Comparison of ENCODE assay signal across 14 cellular contexts in the genomic region with DNA sequence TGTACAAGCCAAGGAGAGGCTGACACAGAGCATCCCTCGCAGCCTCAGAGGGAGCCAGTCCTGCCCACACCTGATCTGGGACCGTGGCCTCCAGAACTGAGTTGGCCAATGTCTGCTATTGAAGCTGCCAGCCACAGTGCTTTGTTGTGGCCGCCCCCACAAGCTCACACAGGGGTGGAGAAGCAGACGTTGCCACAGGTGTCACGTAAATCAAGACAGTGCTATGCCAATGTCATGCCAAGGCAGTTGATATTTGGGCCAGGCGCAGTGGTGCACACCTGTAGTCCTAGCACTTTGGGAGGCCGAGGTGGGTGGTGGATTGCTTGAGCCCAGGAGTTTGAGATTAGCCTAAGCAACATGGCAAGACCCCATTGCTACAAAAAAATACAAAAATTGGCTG.
DNase-seq lines count a peak whose midpoint lies in the region; ATAC-seq and TF ChIP-seq lines count a peak whose summit lies in the region.
"Had no signal": no experiment of that assay in that cellular context is flagged by ENCODE, and none has a peak within 500 bp of the region (broad histone marks: within the 10 kb centered on the region; RNA-seq: fewer than 3 reads in every experiment).

No MANE protein-coding gene starts in this region.

- H3K36me3 Mint-ChIP-seq in central memory CD8-positive, alpha-beta T cell (ENCODE audit: insufficient read depth): peaks cover 12% of the 10 kb centered on the region
- H3K36me3 Mint-ChIP-seq in stimulated activated effector memory CD8-positive, alpha-beta T cell treated with anti-CD3 and anti-CD28 coated beads, Interleukin-12 subunit alpha, Interleukin-12 subunit beta, amount 100 ng/mL, for 72 hours: peaks cover 13% of the 10 kb centered on the region

- H3K27me3 Mint-ChIP-seq in central memory CD8-positive, alpha-beta T cell: no peaks in the 10 kb centered on the region

- H3K4me1 ChIP-seq in tibial artery: peaks cover 0 to 7% (median 2%) of the 10 kb centered on the region in 4 donors

- no peaks in the 10 kb centered on the region for H3K9me3 ChIP-seq in tibial artery
- H3K9me3 ChIP-seq: colonic mucosa, ovary had no signal

- peak; percentile 23 for DNase-seq in activated T-cell treated with anti-CD3 and anti-CD28 coated beads for 1 hour (ENCODE audit: low read depth)
- no peak for DNase-seq in activated T-cell treated with anti-CD3 and anti-CD28 coated beads for 4 hours
- DNase-seq in T-helper 22 cell (ENCODE audit: low read depth): peak; percentile 38
- peak; percentile 38 to 58 for DNase-seq in central memory CD8-positive, alpha-beta T cell (ENCODE audit: low spot score in 2 of 2)
- DNase-seq in stimulated activated effector memory CD8-positive, alpha-beta T cell treated with anti-CD3 and anti-CD28 coated beads, Interleukin-12 subunit alpha, Interleukin-12 subunit beta, amount 100 ng/mL, for 72 hours (ENCODE audit: low spot score in 2 of 2): no peak
- DNase-seq in tibial artery: no peak
- no peak for DNase-seq in NCI-H1105 treated with DMSO at 0.1 percent for 48 hours (lab: John Stamatoyannopoulos, UW)
- DNase-seq: ACHN, colonic mucosa, mesenchymal stem cell, NCI-H1930, SHP77 treated with DMSO at 0.1 percent for 48 hours had no signal

- H3K27ac ChIP-seq in tibial artery: no peak overlapping the region
- H3K27ac ChIP-seq: colonic mucosa, ovary had no signal

- peak overlapping the region; percentile 74 for H3K4me3 Mint-ChIP-seq in central memory CD8-positive, alpha-beta T cell
- peak overlapping the region; percentile 43 for H3K4me3 Mint-ChIP-seq in stimulated activated effector memory CD8-positive, alpha-beta T cell treated with anti-CD3 and anti-CD28 coated beads, Interleukin-12 subunit alpha, Interleukin-12 subunit beta, amount 100 ng/mL, for 72 hours

- H3K4me3 ChIP-seq in tibial artery: no peak overlapping the region
- H3K4me3 ChIP-seq: colonic mucosa, ovary had no signal

- peaks cover 0 to 1% (median 0%) of the 10 kb centered on the region in 3 donors for H3K36me3 ChIP-seq in tibial artery
- H3K36me3 ChIP-seq: colonic mucosa, ovary had no signal

- H3K9me3 Mint-ChIP-seq in central memory CD8-positive, alpha-beta T cell: no peaks in the 10 kb centered on the region
- no peaks in the 10 kb centered on the region for H3K9me3 Mint-ChIP-seq in stimulated activated effector memory CD8-positive, alpha-beta T cell treated with anti-CD3 and anti-CD28 coated beads, Interleukin-12 subunit alpha, Interleukin-12 subunit beta, amount 100 ng/mL, for 72 hours

- peak; percentile 57 for ATAC-seq in central memory CD8-positive, alpha-beta T cell (replicated peaks; ENCODE audit: extremely low read depth, poor library complexity, severe bottlenecking)
- peak; percentile 5 for ATAC-seq in stimulated activated effector memory CD8-positive, alpha-beta T cell treated with anti-CD3 and anti-CD28 coated beads, Interleukin-12 subunit alpha, Interleukin-12 subunit beta, amount 100 ng/mL, for 72 hours
- ATAC-seq in HG02840 (IDR thresholded peaks at IDR 0.05; ENCODE audit: low FRiP score, unreplicated experiment): no peak

- H3K27ac Mint-ChIP-seq in central memory CD8-positive, alpha-beta T cell (ENCODE audit: low read depth): peak overlapping the region; percentile 57
- no peak overlapping the region for H3K27ac Mint-ChIP-seq in stimulated activated effector memory CD8-positive, alpha-beta T cell treated with anti-CD3 and anti-CD28 coated beads, Interleukin-12 subunit alpha, Interleukin-12 subunit beta, amount 100 ng/mL, for 72 hours

- H3K27me3 ChIP-seq in tibial artery: peaks cover 0 to 27% of the 10 kb centered on the region in 2 donors
- H3K27me3 ChIP-seq: colonic mucosa, ovary had no signal

- intact Hi-C loops in tibial artery (cut with DNase I; ENCODE audit: low total_unique reads): no loop called here

- TF ChIP-seq CTCF in tibial artery (IDR thresholded peaks at IDR 0.05): no peak

- H3K4me1 Mint-ChIP-seq in central memory CD8-positive, alpha-beta T cell: peaks cover 63% of the 10 kb centered on the region
- peaks cover 58% of the 10 kb centered on the region for H3K4me1 Mint-ChIP-seq in stimulated activated effector memory CD8-positive, alpha-beta T cell treated with anti-CD3 and anti-CD28 coated beads, Interleukin-12 subunit alpha, Interleukin-12 subunit beta, amount 100 ng/mL, for 72 hours

Comparison
In these comparisons a context has a peak if more than half of its experiments do, and no peak if none do; other contexts are left out.
1. DNase-seq: peak in activated T-cell treated with anti-CD3 and anti-CD28 coated beads for 1 hour (single experiment), T-helper 22 cell (single experiment) and central memory CD8-positive, alpha-beta T cell (2 of 2); none in activated T-cell treated with anti-CD3 and anti-CD28 coated beads for 4 hours (single experiment), stimulated activated effector memory CD8-positive, alpha-beta T cell treated with anti-CD3 and anti-CD28 coated beads, Interleukin-12 subunit alpha, Interleukin-12 subunit beta, amount 100 ng/mL, for 72 hours (0 of 2), tibial artery (0 of 2) and NCI-H1105 treated with DMSO at 0.1 percent for 48 hours (single experiment).